In the genomic region with DNA sequence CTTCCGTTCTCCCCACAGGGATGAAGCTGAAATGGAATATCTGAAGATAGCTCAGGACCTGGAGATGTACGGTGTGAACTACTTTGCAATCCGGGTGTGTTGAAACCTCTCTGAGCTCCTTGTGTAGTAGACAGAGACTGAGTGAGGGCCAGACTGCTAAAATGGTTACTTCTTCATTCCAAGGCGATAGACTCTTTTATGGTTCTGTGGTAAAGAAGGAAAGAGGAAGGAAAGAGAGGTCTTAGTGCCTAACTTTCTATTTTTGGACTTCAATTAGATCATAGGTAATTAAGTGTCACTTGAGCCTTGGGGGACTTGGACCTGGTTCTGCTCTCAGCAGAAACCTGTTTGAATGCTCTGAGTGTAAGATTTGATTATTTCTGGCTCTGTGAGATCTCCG, we compare ENCODE assay signal across 20 cellular contexts. TPM values are rescaled to one million over a fixed set of nuclear protein-coding genes. Genes with fewer than 3 reads are reported as not detected.
DNase-seq lines count a peak whose midpoint lies in the region; ATAC-seq, FAIRE-seq and TF ChIP-seq lines count a peak whose summit lies in the region.
"Had no signal": no experiment of that assay in that cellular context is flagged by ENCODE, and none has a peak within 500 bp of the region (broad histone marks: within the 10 kb centered on the region; RNA-seq: fewer than 3 reads in every experiment).

No MANE protein-coding gene starts in this region.

- TF ChIP-seq POLR2A in K562 (conservative IDR thresholded peaks at IDR 0.05): no peak

- in situ Hi-C loops in K562 (cut with MboI): no loop called here

- no peaks in the 10 kb centered on the region for H3K9me3 ChIP-seq in K562 (replicated peaks; ENCODE audit: control insufficient read depth, insufficient read depth, low read depth, low read length)
- H3K9me3 ChIP-seq: BE2C, esophagus squamous epithelium, heart left ventricle, sigmoid colon, SJSA1 had no signal

- no peaks in the 10 kb centered on the region for H3K27me3 ChIP-seq in K562 (ENCODE audit: control insufficient read depth in 2 of 2, insufficient read depth in 2 of 2, low read length in 2 of 2)
- H3K27me3 ChIP-seq: BE2C, esophagus squamous epithelium, heart left ventricle, sigmoid colon, SJSA1 had no signal

- TF ChIP-seq RAD21 in K562 (CRISPR knock-in tag; conservative IDR thresholded peaks at IDR 0.05 in 1 of 2, IDR thresholded peaks at IDR 0.05 in 1 of 2): no peak

- DNase-seq in GDM1 (lab: John Stamatoyannopoulos, UW) (peak; percentile 34), NOMO-1 (lab: John Stamatoyannopoulos, UW; ENCODE audit: unreplicated experiment in 2 of 2) (peak; percentile 90 to 99), K562 (ENCODE audit: extremely low read depth in 1 of 4, low spot score in 3 of 4) (no peak), progenitor cell of endocrine pancreas (ENCODE audit: low spot score, unreplicated experiment) (no peak), kidney glomerular epithelial cell (lab: John Stamatoyannopoulos, UW) (no peak), EL (no peak)
- DNase-seq: activated CD4-positive, alpha-beta T cell treated with anti-CD3 and anti-CD28 coated beads, Interleukin-2, amount 50 U/mL, for 4 hours; activated naive CD8-positive, alpha-beta T cell treated with anti-CD3 and anti-CD28 coated beads for 36 hours; activated T-cell treated with anti-CD3 and anti-CD28 coated beads, Interleukin-2, amount 50 U/mL, for 1 hour; BE2C; DMS153; esophagus squamous epithelium; heart left ventricle; NCI-H1436; NCI-H226; sigmoid colon; stimulated activated CD4-positive, alpha-beta T cell treated with anti-CD3 and anti-CD28 coated beads, Interleukin-2, amount 100 ng/mL, for 24 hours had no signal

- no TSS peak for BruUV-seq in K562 (replicated peaks; lab: Mats Ljungman, UMichigan)

- peak overlapping the region; percentile 19 for H3K27ac Mint-ChIP-seq in progenitor cell of endocrine pancreas
- H3K27ac Mint-ChIP-seq: activated naive CD8-positive, alpha-beta T cell treated with anti-CD3 and anti-CD28 coated beads for 36 hours had no signal

- H3K4me1 ChIP-seq in K562 (replicated peaks in 1 of 2; ENCODE audit: control insufficient read depth in 2 of 2, insufficient read depth in 2 of 2, low read length in 2 of 2): no peaks in the 10 kb centered on the region; a peak in 1 of 5 replicates
- H3K4me1 ChIP-seq: sigmoid colon, SJSA1 had no signal

- H2AFZ ChIP-seq in K562 (ENCODE audit: low read depth, low read length): no peak overlapping the region

- no peak overlapping the region for H3K27ac ChIP-seq in K562 (ENCODE audit: extremely low read depth, low read depth, low read length)
- H3K27ac ChIP-seq: esophagus squamous epithelium, heart left ventricle, sigmoid colon, SJSA1 had no signal

- FAIRE-seq in K562 (lab: Jason Lieb, UNC): no peak
- FAIRE-seq: bronchial epithelial cell had no signal

- no peaks in the 10 kb centered on the region for H3K9me3 Mint-ChIP-seq in progenitor cell of endocrine pancreas (ENCODE audit: low read depth)
- H3K9me3 Mint-ChIP-seq: activated naive CD8-positive, alpha-beta T cell treated with anti-CD3 and anti-CD28 coated beads for 36 hours had no signal

- peaks cover 62% of the 10 kb centered on the region; the same call in 2 of the 3 replicates for H3K36me3 ChIP-seq in K562 (ENCODE audit: control insufficient read depth, insufficient read depth, low read length)

- no peak overlapping the region for H3K4me3 ChIP-seq in K562
- H3K4me3 ChIP-seq: esophagus squamous epithelium, heart left ventricle, sigmoid colon, SJSA1 had no signal

- H3K9ac ChIP-seq in K562 (ENCODE audit: insufficient read depth in 1 of 2, low read depth in 2 of 2, low read length in 2 of 2): no peak overlapping the region

- TF ChIP-seq CTCF in K562 (IDR thresholded peaks at IDR 0.05 in 2 of 3, conservative IDR thresholded peaks at IDR 0.05 in 1 of 3; ENCODE audit: insufficient read depth in 2 of 3, low read depth in 1 of 3, low read length in 3 of 3) (no peak), progenitor cell of endocrine pancreas (IDR thresholded peaks at IDR 0.05; ENCODE audit: unreplicated experiment) (no peak)

- no peaks in the 10 kb centered on the region for H4K20me1 ChIP-seq in K562 (replicated peaks; ENCODE audit: control insufficient read depth, insufficient read depth, low read length)

- ATAC-seq in K562: no peak
- ATAC-seq in HG03432 (IDR thresholded peaks at IDR 0.05; ENCODE audit: unreplicated experiment): no peak
- ATAC-seq: heart left ventricle had no signal

- TF ChIP-seq EP300 in K562 (IDR thresholded peaks at IDR 0.05; ENCODE audit: low read length): no peak

- H3K27me3 Mint-ChIP-seq in progenitor cell of endocrine pancreas: no peaks in the 10 kb centered on the region
- H3K27me3 Mint-ChIP-seq: activated naive CD8-positive, alpha-beta T cell treated with anti-CD3 and anti-CD28 coated beads for 36 hours had no signal

- no peak overlapping the region for H3K4me2 ChIP-seq in K562 (ENCODE audit: insufficient read depth, low read length)

- intact Hi-C loops in K562 (cut with micrococcal nuclease): no loop called here

- peaks cover 10% of the 10 kb centered on the region for H3K36me3 Mint-ChIP-seq in progenitor cell of endocrine pancreas (ENCODE audit: insufficient read depth)

- H3K79me2 ChIP-seq in K562 (ENCODE audit: control insufficient read depth, insufficient read depth, low read length): no peaks in the 10 kb centered on the region

- CTCF ChIA-PET in K562 (lab: Yijun Ruan, JAX; ENCODE audit: low intra/inter-chr PET ratio): no interaction called here

- H3K9me1 ChIP-seq in K562 (ENCODE audit: control insufficient read depth, insufficient read depth, low read length): no peaks in the 10 kb centered on the region

- no peak overlapping the region for H3K4me3 Mint-ChIP-seq in progenitor cell of endocrine pancreas (ENCODE audit: low read depth)
- H3K4me3 Mint-ChIP-seq: activated naive CD8-positive, alpha-beta T cell treated with anti-CD3 and anti-CD28 coated beads for 36 hours had no signal

- POLR2A ChIA-PET in K562 (lab: Yijun Ruan, JAX): interaction anchor here (0.6 kb wide), 1 partner anchor 746 kb away, joined by 3 read pairs; no protein-coding TSS in a partner anchor

- 88% methylated on average over 4 of the region's 5 CpGs for whole genome bisulfite sequencing in K562 (ENCODE audit: insufficient coverage, low coverage, missing lambda C conversion rate)

- no peaks in the 10 kb centered on the region for H3K4me1 Mint-ChIP-seq in progenitor cell of endocrine pancreas (ENCODE audit: low read depth)
- H3K4me1 Mint-ChIP-seq: activated naive CD8-positive, alpha-beta T cell treated with anti-CD3 and anti-CD28 coated beads for 36 hours had no signal

TF ChIP-seq in K562, 482 proteins besides CTCF, POLR2A, EP300 and RAD21:
- TF ChIP-seq MEF2A (IDR thresholded peaks at IDR 0.05; ENCODE audit: control insufficient read depth, low read depth, low read length) (peak; percentile 26; the same call in 1 of the 2 replicates), CBX5 (IDR thresholded peaks at IDR 0.05; ENCODE audit: borderline replicate concordance, low read depth) (no peak)

RNA-seq across cellular contexts. Expression of gene NF2, which starts 54.7 kb away (rescaled TPM):
- 30.7 and 40.6 TPM in 2 replicates for total RNA-seq in K562 (2011; cell fraction: chromatin; rRNA removed; ENCODE audit: low replicate concordance)
- total RNA-seq in K562 (2011; cell fraction: nucleolus; rRNA removed): 21.0 and 23.7 TPM in 2 replicates
- total RNA-seq in K562 (2011; cell fraction: nucleoplasm; rRNA removed): 26.1 and 26.9 TPM in 2 replicates
- total RNA-seq in K562 (2014; rRNA removed): 20.2 and 24.9 TPM in 2 replicates
- total RNA-seq in K562 (2014; rRNA removed; fragmentation: Illumina TruSeq; extraction: Trizol): 21.7 and 22.4 TPM in 2 replicates
- 19.5 and 20.0 TPM in 2 replicates for total RNA-seq in K562 (2015; rRNA removed; fragmentation: Illumina TruSeq; extraction: Trizol)
- 32.5 and 33.8 TPM in 2 replicates for total RNA-seq in K562 (2021)
- polyA plus RNA-seq in K562 (2011; rRNA removed): 11.8 and 15.2 TPM in 2 replicates
- polyA plus RNA-seq in K562 (2011; cell fraction: cytosol; rRNA removed): 9.0 and 14.5 TPM in 2 replicates
- 6.9 and 8.0 TPM in 2 replicates for polyA plus RNA-seq in K562 (2011; cell fraction: nucleus; rRNA removed)
- polyA plus RNA-seq in K562 (2012): 5.3 and 7.7 TPM in 2 replicates
- polyA plus RNA-seq in K562 (2014; fragmentation: Illumina TruSeq; extraction: Trizol): 9.1 TPM in 2 replicates
- 1 to 10 TPM; 2.2 to 2.8 TPM for polyA plus RNA-seq in K562 (2014; fragmentation: Nextera tagmentation; extraction: Ambion mirVana)
- 11.5 and 14.2 TPM in 2 replicates for polyA plus RNA-seq in K562 (2014; rRNA removed)
- polyA minus RNA-seq in K562 (2011; rRNA and poly(A)+ RNA removed): 28.1 and 37.4 TPM in 2 replicates
- polyA minus RNA-seq in K562 (2011; cell fraction: cytosol; rRNA and poly(A)+ RNA removed): 16.1 and 17.8 TPM in 2 replicates
- polyA minus RNA-seq in K562 (2011; cell fraction: nucleus; rRNA and poly(A)+ RNA removed): 8.5 and 14.0 TPM in 2 replicates
- total RNA-seq in progenitor cell of endocrine pancreas: 36.6 and 37.1 TPM in 2 replicates

Comparison
In these comparisons a context has a peak if more than half of its experiments do, and no peak if none do; other contexts are left out.
1. DNase-seq: peak in GDM1 (single experiment) and NOMO-1 (2 of 2); none in K562 (0 of 4), progenitor cell of endocrine pancreas (single experiment), kidney glomerular epithelial cell (single experiment) and EL (single experiment).